ENCODE assay signal across 9 cellular contexts in genomic region chr6:167351656-167352354, GRCh38. TPM values are rescaled to one million over a fixed set of nuclear protein-coding genes. Genes with fewer than 3 reads are reported as not detected.
DNase-seq lines count a peak whose midpoint lies in the region; ATAC-seq and TF ChIP-seq lines count a peak whose summit lies in the region.
"Had no signal": no experiment of that assay in that cellular context is flagged by ENCODE, and none has a peak within 500 bp of the region (broad histone marks: within the 10 kb centered on the region; RNA-seq: fewer than 3 reads in every experiment).

No MANE protein-coding gene starts in this region.

- no peak overlapping the region for H3K27ac Mint-ChIP-seq in activated naive CD8-positive, alpha-beta T cell treated with anti-CD3 and anti-CD28 coated beads, Interleukin-2, amount 10 ng/mL, durations not matched to agents 7 days and 5 days
- H3K27ac Mint-ChIP-seq in neural crest cell (ENCODE audit: unreplicated experiment): no peak overlapping the region

- H3K4me3 Mint-ChIP-seq in activated naive CD8-positive, alpha-beta T cell treated with anti-CD3 and anti-CD28 coated beads, Interleukin-2, amount 10 ng/mL, durations not matched to agents 7 days and 5 days: peak overlapping the region; percentile 82
- peak overlapping the region; percentile 89 for H3K4me3 Mint-ChIP-seq in neural crest cell

- DNase-seq in activated naive CD8-positive, alpha-beta T cell treated with anti-CD3 and anti-CD28 coated beads, Interleukin-2, amount 10 ng/mL, durations not matched to agents 7 days and 5 days: no peak
- DNase-seq in neural crest cell (ENCODE audit: low read depth, low spot score): no peak
- no peak for DNase-seq in Kasumi-1 (lab: John Stamatoyannopoulos, UW)
- no peak for DNase-seq in DMS114 treated with DMSO at 0.1 percent for 48 hours (lab: John Stamatoyannopoulos, UW; ENCODE audit: unreplicated experiment)
- no peak for DNase-seq in foreskin fibroblast
- DNase-seq in islet precursor cell: no peak

- no peaks in the 10 kb centered on the region for H3K36me3 Mint-ChIP-seq in activated naive CD8-positive, alpha-beta T cell treated with anti-CD3 and anti-CD28 coated beads, Interleukin-2, amount 10 ng/mL, durations not matched to agents 7 days and 5 days
- no peaks in the 10 kb centered on the region for H3K36me3 Mint-ChIP-seq in neural crest cell (ENCODE audit: low read depth)

- H3K27me3 Mint-ChIP-seq in activated naive CD8-positive, alpha-beta T cell treated with anti-CD3 and anti-CD28 coated beads, Interleukin-2, amount 10 ng/mL, durations not matched to agents 7 days and 5 days: peaks cover 42% of the 10 kb centered on the region
- H3K27me3 Mint-ChIP-seq in neural crest cell (ENCODE audit: low read depth): peaks cover 33% of the 10 kb centered on the region

- POLR2A ChIA-PET in activated naive CD8-positive, alpha-beta T cell treated with anti-CD3 and anti-CD28 coated beads, Interleukin-2, amount 10 ng/mL, durations not matched to agents 7 days and 5 days (lab: Charles Lee): interaction anchor here (0.9 kb wide), 1 partner anchor 11 kb away, joined by 3 read pairs; no protein-coding TSS in a partner anchor

- no peak overlapping the region for H3K4me3 ChIP-seq in foreskin fibroblast (ENCODE audit: low read depth in 1 of 2, low read length in 2 of 2)

- H3K9me3 Mint-ChIP-seq in activated naive CD8-positive, alpha-beta T cell treated with anti-CD3 and anti-CD28 coated beads, Interleukin-2, amount 10 ng/mL, durations not matched to agents 7 days and 5 days: no peaks in the 10 kb centered on the region
- peaks cover 8% of the 10 kb centered on the region for H3K9me3 Mint-ChIP-seq in neural crest cell

- TF ChIP-seq CTCF in neural crest cell (conservative IDR thresholded peaks at IDR 0.05) (no peak), foreskin fibroblast (IDR thresholded peaks at IDR 0.05; ENCODE audit: low read depth, low read length) (no peak)

- ATAC-seq in GM18508 (IDR thresholded peaks at IDR 0.05; ENCODE audit: insufficient read depth, unreplicated experiment) (peak; percentile 57), HG03045 (IDR thresholded peaks at IDR 0.05; ENCODE audit: unreplicated experiment) (peak; percentile 28)
- ATAC-seq in activated naive CD8-positive, alpha-beta T cell treated with anti-CD3 and anti-CD28 coated beads, Interleukin-2, amount 10 ng/mL, durations not matched to agents 7 days and 5 days (ENCODE audit: low read depth): no peak

- H3K4me1 Mint-ChIP-seq in activated naive CD8-positive, alpha-beta T cell treated with anti-CD3 and anti-CD28 coated beads, Interleukin-2, amount 10 ng/mL, durations not matched to agents 7 days and 5 days: peaks cover 10% of the 10 kb centered on the region
- peaks cover 32% of the 10 kb centered on the region for H3K4me1 Mint-ChIP-seq in neural crest cell

RNA-seq across cellular contexts. Expression of gene TTLL2, which starts 26.9 kb away (rescaled TPM):
- total RNA-seq in activated naive CD8-positive, alpha-beta T cell treated with anti-CD3 and anti-CD28 coated beads, Interleukin-2, amount 10 ng/mL, durations not matched to agents 7 days and 5 days: not detected
- total RNA-seq in neural crest cell: not detected in 2 replicates
- total RNA-seq: left lung had no signal
